8 cellular contexts compared by ENCODE assay signal in genomic region chr14:77457522-77458248, GRCh38. TPM values are rescaled to one million over a fixed set of nuclear protein-coding genes. Genes with fewer than 3 reads are reported as not detected.
DNase-seq lines count a peak whose midpoint lies in the region; ATAC-seq, FAIRE-seq and TF ChIP-seq lines count a peak whose summit lies in the region.

Gene AHSA1, plus strand, starts transcription at chr14:77458093. Its CDS starts 97 bp downstream, at chr14:77458190.
Gene VIPAS39, minus strand, starts transcription at chr14:77457601. Its CDS starts 3,499 bp downstream, at chr14:77454102.

- H3K27ac ChIP-seq in C4-2B (peak within 1 kb of the TSS; percentile 92), HepG2 (ENCODE audit: extremely low read length, insufficient read depth, low read length) (peak within 1 kb of the TSS; percentile 88)

- no TSS peak for BruUV-seq in HepG2 (replicated peaks; lab: Mats Ljungman, UMichigan)

- POLR2A ChIA-PET in HepG2 (lab: Yijun Ruan, JAX): interaction anchor here (0.6 to 2.7 kb wide), 7 partner anchors 10 to 137 kb away, joined by 3 to 10 read pairs (median 6); partner anchors contain the start of genes GSTZ1, ISM2 and POMT2

- peak within 1 kb of the TSS; percentile 95 for H3K4me2 ChIP-seq in HepG2 (ENCODE audit: low read depth, low read length)

- peak; percentile 98 for FAIRE-seq in HepG2 (lab: Jason Lieb, UNC)

- no peak for TF ChIP-seq RAD21 in HepG2 (CRISPR knock-in tag; IDR thresholded peaks at IDR 0.05)

- H3K4me1 ChIP-seq in HepG2 (ENCODE audit: insufficient read depth, low read length): peaks cover 35% of the 10 kb centered on the region

- TF ChIP-seq POLR2A in HepG2 (IDR thresholded peaks at IDR 0.05; ENCODE audit: insufficient read depth in 1 of 2, low read depth in 2 of 2, low read length in 2 of 2): peak; percentile 77 to 90

- DNase-seq in NCI-H774 (lab: John Stamatoyannopoulos, UW) (peak; percentile 90), dermis microvascular lymphatic vessel endothelial cell (ENCODE audit: low read depth in 2 of 2) (peak; percentile 99 to 100), HepG2 (ENCODE audit: low spot score) (peak; percentile 99)
- peak; percentile 88 to 91 for DNase-seq in activated CD4-positive, alpha-beta T cell treated with anti-CD3 and anti-CD28 coated beads, Interleukin-2, amount 50 U/mL, for 4 hours
- peak; percentile 87 for DNase-seq in stimulated activated CD4-positive, alpha-beta T cell treated with anti-CD3 and anti-CD28 coated beads, Interleukin-4, amount 100 ng/mL, for 1 hour

- no peaks in the 10 kb centered on the region; a peak in 1 of 5 replicates for H3K27me3 ChIP-seq in HepG2 (ENCODE audit: control insufficient read depth in 1 of 2, insufficient read depth in 2 of 2, low read length in 2 of 2)

- no peak; a peak in 1 of 4 replicates for TF ChIP-seq EP300 in HepG2 (IDR thresholded peaks at IDR 0.05; ENCODE audit: low read depth in 2 of 2, low read length in 2 of 2)
- no peak for TF ChIP-seq EP300 in HepG2 (CRISPR knock-in tag; IDR thresholded peaks at IDR 0.05; ENCODE audit: borderline replicate concordance)

- TF ChIP-seq CTCF in C4-2B (conservative IDR thresholded peaks at IDR 0.05) (no peak), HepG2 (CRISPR knock-in tag; IDR thresholded peaks at IDR 0.05) (peak; percentile 28; the same call in 1 of the 2 replicates)

- WGBS in HepG2 (ENCODE audit: low lambda C conversion rate): 1% methylated on average over 31 of the region's 50 CpGs

- H3K4me3 ChIP-seq in HepG2 (replicated peaks in 1 of 3; ENCODE audit: insufficient read depth in 1 of 3, low read depth in 2 of 3, low read length in 3 of 3): peak within 1 kb of the TSS; percentile 79 to 98 (median 90)

- peaks cover 22 to 30% of the 10 kb centered on the region in 2 experiments for H3K36me3 ChIP-seq in HepG2 (replicated peaks in 1 of 2; ENCODE audit: control insufficient read depth in 1 of 2, insufficient read depth in 2 of 2, low read length in 2 of 2)

- peaks cover 48% of the 10 kb centered on the region for H3K79me2 ChIP-seq in HepG2 (ENCODE audit: insufficient read depth, low read length)

- H4K20me1 ChIP-seq in HepG2 (ENCODE audit: insufficient read depth, low read length): peaks cover 8% of the 10 kb centered on the region

- H3K9ac ChIP-seq in HepG2 (ENCODE audit: insufficient read depth, low read depth, low read length): peak within 1 kb of the TSS; percentile 89

- H3K9me3 ChIP-seq in HepG2 (ENCODE audit: low read length): no peaks in the 10 kb centered on the region

- intact Hi-C loops in HepG2 (cut with micrococcal nuclease; ENCODE audit: unreplicated experiment): loop anchor here (1.0 to 5.0 kb wide), 3 partner anchors 41 to 135 kb away; partner anchors contain the start of genes GSTZ1, ISM2, POMT2 and SAMD15

- CTCF ChIA-PET in HepG2 (lab: Yijun Ruan, JAX; ENCODE audit: low intra/inter-chr PET ratio, low total read pairs): interaction anchor here (1.5 kb wide), 1 partner anchor 94 kb away, joined by 4 read pairs; no protein-coding TSS in a partner anchor

- ATAC-seq in GM19395 (IDR thresholded peaks at IDR 0.05; ENCODE audit: unreplicated experiment): peak; percentile 91
- ATAC-seq in HG03565 (IDR thresholded peaks at IDR 0.05; ENCODE audit: unreplicated experiment): peak; percentile 88
- peak; percentile 95 for ATAC-seq in HepG2

- peak within 1 kb of the TSS; percentile 98 for H2AFZ ChIP-seq in HepG2 (ENCODE audit: low read length)

- in situ Hi-C loops in HepG2 (cut with HindIII; ENCODE audit: extremely low pct_ligation_motif_present, low pct_unique_long_range_greater_than_20kb): loop anchor here (5.0 kb wide), 1 partner anchor 95 kb away; no protein-coding TSS in a partner anchor

TF ChIP-seq in HepG2, 621 proteins besides CTCF, POLR2A, EP300 and RAD21 (continues in another document):
- peak; percentile 94 for TF ChIP-seq ZFY (CRISPR knock-in tag; IDR thresholded peaks at IDR 0.05)
- peak; percentile 52 for TF ChIP-seq NFYB (CRISPR knock-in tag; IDR thresholded peaks at IDR 0.05)
- peak; percentile 5 for TF ChIP-seq IRF2 (CRISPR knock-in tag; IDR thresholded peaks at IDR 0.05)
- TF ChIP-seq ZNF615 (CRISPR knock-in tag; IDR thresholded peaks at IDR 0.05; ENCODE audit: borderline replicate concordance): no peak
- no peak for TF ChIP-seq SMARCC2 (IDR thresholded peaks at IDR 0.05)
- TF ChIP-seq KLF15 (CRISPR knock-in tag; IDR thresholded peaks at IDR 0.05; ENCODE audit: borderline replicate concordance): no peak
- no peak for TF ChIP-seq PRPF4 (IDR thresholded peaks at IDR 0.05; ENCODE audit: low read depth, low read length, poor library complexity, severe bottlenecking)
- TF ChIP-seq ZNF577 (CRISPR knock-in tag; IDR thresholded peaks at IDR 0.05; ENCODE audit: borderline replicate concordance, low read depth): no peak
- peak; percentile 94 for TF ChIP-seq POLR2AphosphoS5 (IDR thresholded peaks at IDR 0.05; ENCODE audit: low read depth, low read length)
- no peak for TF ChIP-seq REXO4 (CRISPR knock-in tag; IDR thresholded peaks at IDR 0.05; ENCODE audit: borderline replicate concordance)
- TF ChIP-seq ZNF558 (CRISPR knock-in tag; IDR thresholded peaks at IDR 0.05; ENCODE audit: borderline replicate concordance): peak; percentile 46; the same call in 1 of the 2 replicates
- TF ChIP-seq HOXD1 (CRISPR knock-in tag; IDR thresholded peaks at IDR 0.05): peak; percentile 58; the same call in 1 of the 2 replicates
- peak; percentile 59; the same call in 1 of the 2 replicates for TF ChIP-seq ZNF790 (CRISPR knock-in tag; IDR thresholded peaks at IDR 0.05; ENCODE audit: borderline replicate concordance)
- TF ChIP-seq DBP (CRISPR knock-in tag; IDR thresholded peaks at IDR 0.05; ENCODE audit: not compliant biosample characterization): no peak
- TF ChIP-seq SIX1 (CRISPR knock-in tag; IDR thresholded peaks at IDR 0.05; ENCODE audit: borderline replicate concordance): no peak
- TF ChIP-seq ZSCAN29 (CRISPR knock-in tag; conservative IDR thresholded peaks at IDR 0.05): 0 out of 2 replicates have a peak, but pooled peaks have one; percentile 6

RNA-seq across cellular contexts. Expression of gene AHSA1, which starts in this region (rescaled TPM):
- 69.7 and 73.0 TPM in 2 replicates for total RNA-seq in dermis microvascular lymphatic vessel endothelial cell
- total RNA-seq in HepG2 (2016; rRNA removed; fragmentation: Illumina TruSeq; extraction: Trizol): 241 and 310 TPM in 2 replicates
- 46.4 and 46.6 TPM in 2 replicates for total RNA-seq in HepG2 (2016; cell fraction: cytosol; rRNA removed; fragmentation: Illumina TruSeq; extraction: Trizol; ENCODE audit: low read depth)
- 247 and 307 TPM in 2 replicates for total RNA-seq in HepG2 (2016; cell fraction: insoluble cytoplasmic fraction; rRNA removed; fragmentation: Illumina TruSeq; extraction: Trizol)
- total RNA-seq in HepG2 (2016; cell fraction: membrane; rRNA removed; fragmentation: Illumina TruSeq; extraction: Trizol): 65.3 and 71.9 TPM in 2 replicates
- 99.7 and 100 TPM in 2 replicates for total RNA-seq in HepG2 (2016; cell fraction: nucleus; rRNA removed; fragmentation: Illumina TruSeq; extraction: Trizol)
- 113 and 118 TPM in 2 replicates for polyA plus RNA-seq in HepG2 (2011; rRNA removed)
- polyA plus RNA-seq in HepG2 (2011; cell fraction: cytosol; rRNA removed): 126 and 174 TPM in 2 replicates
- 40.9 and 53.0 TPM in 2 replicates for polyA plus RNA-seq in HepG2 (2011; cell fraction: nucleus; rRNA removed)
- 114 and 118 TPM in 2 replicates for polyA plus RNA-seq in HepG2 (2012)
- 26.2 TPM in 2 replicates for polyA plus RNA-seq in HepG2 (2016; cell fraction: cytosol; fragmentation: Illumina TruSeq; extraction: Trizol; ENCODE audit: low read depth)
- 395 TPM in 2 replicates for polyA plus RNA-seq in HepG2 (2016; cell fraction: insoluble cytoplasmic fraction; fragmentation: Illumina TruSeq; extraction: Trizol; ENCODE audit: low read depth)
- 42.3 and 47.2 TPM in 2 replicates for polyA plus RNA-seq in HepG2 (2016; cell fraction: membrane; fragmentation: Illumina TruSeq; extraction: Trizol; ENCODE audit: low read depth)
- 170 and 191 TPM in 2 replicates for polyA plus RNA-seq in HepG2 (2016; cell fraction: nucleus; fragmentation: Illumina TruSeq; extraction: Trizol; ENCODE audit: insufficient read depth, low read depth)
- polyA minus RNA-seq in HepG2 (2011; rRNA and poly(A)+ RNA removed; ENCODE audit: low replicate concordance): 102 and 240 TPM in 2 replicates
- polyA minus RNA-seq in HepG2 (2011; cell fraction: cytosol; rRNA and poly(A)+ RNA removed): 59.2 and 65.4 TPM in 2 replicates
- 32.2 and 49.9 TPM in 2 replicates for polyA minus RNA-seq in HepG2 (2011; cell fraction: nucleus; rRNA and poly(A)+ RNA removed)

RNA-seq across cellular contexts. Expression of gene VIPAS39, which starts in this region (rescaled TPM):
- 25.2 and 25.9 TPM in 2 replicates for total RNA-seq in dermis microvascular lymphatic vessel endothelial cell
- 13.3 and 14.9 TPM in 2 replicates for total RNA-seq in HepG2 (2016; rRNA removed; fragmentation: Illumina TruSeq; extraction: Trizol)
- 2.6 and 2.8 TPM in 2 replicates for total RNA-seq in HepG2 (2016; cell fraction: cytosol; rRNA removed; fragmentation: Illumina TruSeq; extraction: Trizol; ENCODE audit: low read depth)
- 12.8 and 14.5 TPM in 2 replicates for total RNA-seq in HepG2 (2016; cell fraction: insoluble cytoplasmic fraction; rRNA removed; fragmentation: Illumina TruSeq; extraction: Trizol)
- 6.3 and 6.8 TPM in 2 replicates for total RNA-seq in HepG2 (2016; cell fraction: membrane; rRNA removed; fragmentation: Illumina TruSeq; extraction: Trizol)
- 11.3 and 15.3 TPM in 2 replicates for total RNA-seq in HepG2 (2016; cell fraction: nucleus; rRNA removed; fragmentation: Illumina TruSeq; extraction: Trizol)
- polyA plus RNA-seq in HepG2 (2011; rRNA removed): 18.7 and 21.5 TPM in 2 replicates
- polyA plus RNA-seq in HepG2 (2011; cell fraction: cytosol; rRNA removed): 11.6 and 15.0 TPM in 2 replicates
- polyA plus RNA-seq in HepG2 (2011; cell fraction: nucleus; rRNA removed): 15.9 and 19.5 TPM in 2 replicates
- 9.7 and 11.4 TPM in 2 replicates for polyA plus RNA-seq in HepG2 (2012)
- 1.7 and 1.8 TPM in 2 replicates for polyA plus RNA-seq in HepG2 (2016; cell fraction: cytosol; fragmentation: Illumina TruSeq; extraction: Trizol; ENCODE audit: low read depth)
- polyA plus RNA-seq in HepG2 (2016; cell fraction: insoluble cytoplasmic fraction; fragmentation: Illumina TruSeq; extraction: Trizol; ENCODE audit: low read depth): 14.7 and 15.7 TPM in 2 replicates
- 3.7 and 4.4 TPM in 2 replicates for polyA plus RNA-seq in HepG2 (2016; cell fraction: membrane; fragmentation: Illumina TruSeq; extraction: Trizol; ENCODE audit: low read depth)
- 14.0 and 16.4 TPM in 2 replicates for polyA plus RNA-seq in HepG2 (2016; cell fraction: nucleus; fragmentation: Illumina TruSeq; extraction: Trizol; ENCODE audit: insufficient read depth, low read depth)
- 18.9 and 21.0 TPM in 2 replicates for polyA minus RNA-seq in HepG2 (2011; rRNA and poly(A)+ RNA removed; ENCODE audit: low replicate concordance)
- 9.8 and 11.7 TPM in 2 replicates for polyA minus RNA-seq in HepG2 (2011; cell fraction: cytosol; rRNA and poly(A)+ RNA removed)
- polyA minus RNA-seq in HepG2 (2011; cell fraction: nucleus; rRNA and poly(A)+ RNA removed): 29.2 and 34.9 TPM in 2 replicates

Comparison
In these comparisons a context has a peak if more than half of its experiments do, and no peak if none do; other contexts are left out.
1. Peak in every context shown above with its lines: DNase-seq, ATAC-seq, H3K4me3 ChIP-seq and H3K27ac ChIP-seq.